In genomic region chr19:1239796-1240737, GRCh38 we compare ENCODE assay signal across 8 cellular contexts. TPM values are rescaled to one million over a fixed set of nuclear protein-coding genes. Genes with fewer than 3 reads are reported as not detected.
DNase-seq lines count a peak whose midpoint lies in the region; ATAC-seq lines count a peak whose summit lies in the region.

No MANE protein-coding gene starts in this region.

- DNase-seq in DMS79 (lab: John Stamatoyannopoulos, UW) (peak; percentile 59), NCI-H446 (lab: John Stamatoyannopoulos, UW) (peak; percentile 71 to 97), left colon (peak; percentile 78 to 88)
- peak; percentile 94 for DNase-seq in activated CD4-positive, alpha-beta T cell treated with anti-CD3 and anti-CD28 coated beads for 48 hours
- peak; percentile 94 to 97 for DNase-seq in stimulated activated CD4-positive, alpha-beta T cell treated with anti-CD3 and anti-CD28 coated beads, Interleukin-1b, Interleukin-23, amount 100 ng/mL, for 4 hours (ENCODE audit: low read depth in 2 of 2)

- peak overlapping the region; percentile 98 for H3K27ac ChIP-seq in cingulate gyrus (ENCODE audit: low read depth, low read length)

- ATAC-seq in HG02759 (IDR thresholded peaks at IDR 0.05; ENCODE audit: unreplicated experiment) (peak; percentile 37), left colon (peak; percentile 18), GM21526 (IDR thresholded peaks at IDR 0.05; ENCODE audit: low FRiP score, unreplicated experiment) (no peak)

- intact Hi-C loops in left colon (cut with DNase I, micrococcal nuclease) = no loop called here

RNA-seq across cellular contexts. Expression of gene ATP5F1D, which starts 1.5 kb away (rescaled TPM):
- 100 to 1,000 TPM; 341 to 530 TPM for total RNA-seq in left colon

RNA-seq across cellular contexts. Expression of gene CBARP, which starts 2.3 kb away (rescaled TPM):
- total RNA-seq in left colon = under 1 TPM; 0.21 to 0.50 TPM

RNA-seq across cellular contexts. Expression of gene MIDN, which starts 8.3 kb away (rescaled TPM):
- total RNA-seq in left colon = 100 to 1,000 TPM; 202 to 276 TPM

RNA-seq across cellular contexts. Expression of gene CIRBP, which starts 29.1 kb away (rescaled TPM):
- total RNA-seq in left colon = 100 to 1,000 TPM; 220 to 267 TPM

RNA-seq across cellular contexts. Expression of gene STK11, which starts 34.5 kb away (rescaled TPM):
- 10 to 100 TPM; 71.8 to 91.8 TPM for total RNA-seq in left colon
